Comparison of ENCODE assay signal across 37 cellular contexts in the genomic region with DNA sequence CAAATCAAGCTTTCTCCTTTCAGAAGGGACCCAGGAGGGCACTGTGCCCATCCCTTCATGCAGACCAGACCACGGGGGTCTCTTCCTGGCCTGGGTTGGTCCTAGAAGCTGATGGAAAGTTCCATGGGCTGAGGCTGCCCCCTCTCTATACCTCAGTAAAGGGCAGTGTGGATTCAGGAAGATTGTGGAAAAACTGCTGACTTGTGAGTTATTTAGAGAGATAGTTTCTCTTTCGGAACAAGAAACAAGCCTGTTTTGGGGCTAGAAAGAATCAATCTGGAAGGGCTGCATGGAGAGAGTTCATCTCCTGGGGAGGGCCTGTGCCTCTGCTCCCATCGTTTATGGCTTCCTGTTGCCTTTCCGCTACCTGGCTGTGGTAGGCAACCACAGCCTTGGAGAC. TPM values are rescaled to one million over a fixed set of nuclear protein-coding genes. Genes with fewer than 3 reads are reported as not detected.
"Had no signal": no experiment of that assay in that cellular context is flagged by ENCODE, and none has a peak within 500 bp of the region (broad histone marks: within the 10 kb centered on the region; RNA-seq: fewer than 3 reads in every experiment).

No MANE protein-coding gene starts in this region.

- H3K27me3 ChIP-seq: breast epithelium, colonic mucosa had no signal

- ATAC-seq: activated CD4-positive, alpha-beta T cell treated with anti-CD3 and anti-CD28 coated beads for 36 hours; activated CD4-positive, CD25-positive, alpha-beta regulatory T cell treated with anti-CD3 and anti-CD28 coated beads, Interleukin-2, amount 50 U/mL, for 24 hours; activated CD8-positive, alpha-beta T cell treated with anti-CD3 and anti-CD28 coated beads, Interleukin-2, amount 10 ng/mL, durations not matched to agents 7 days and 5 days; activated naive CD4-positive, alpha-beta T cell treated with anti-CD3 and anti-CD28 coated beads, Interleukin-2, amount 50 U/mL, for 72 hours; activated T-cell treated with anti-CD3 and anti-CD28 coated beads, Interleukin-2, amount 50 U/mL, for 72 hours; gastroesophageal sphincter; heart right ventricle had no signal

- FAIRE-seq: endometrium, endothelial cell of umbilical vein had no signal

- H3K9me3 ChIP-seq: ascending aorta, breast epithelium, colonic mucosa, esophagus squamous epithelium, gastroesophageal sphincter, heart right ventricle had no signal

- H3K79me2 ChIP-seq: hepatocyte had no signal

- H3K4me3 ChIP-seq: ascending aorta, breast epithelium, cardiac muscle cell, colonic mucosa, esophagus squamous epithelium, gastroesophageal sphincter, heart right ventricle, hepatocyte had no signal

- H3K4me1 ChIP-seq: ascending aorta, breast epithelium, colonic mucosa, esophagus squamous epithelium, gastroesophageal sphincter, heart right ventricle had no signal

- H2AFZ ChIP-seq: hepatocyte had no signal

- H3K4me2 ChIP-seq: hepatocyte had no signal

- H3K36me3 ChIP-seq: ascending aorta, breast epithelium, cardiac muscle cell, colonic mucosa, esophagus squamous epithelium, gastroesophageal sphincter, heart right ventricle, WERI-Rb-1 had no signal

- DNase-seq: activated B cell treated with CpG ODN at 0.5 μM for 24 hours; activated CD4-positive, alpha-beta memory T cell treated with anti-CD3 and anti-CD28 coated beads for 36 hours; activated CD4-positive, alpha-beta T cell treated with anti-CD3 and anti-CD28 coated beads for 36 hours; activated CD4-positive, alpha-beta T cell treated with anti-CD3 and anti-CD28 coated beads, Interleukin-2, amount 10 ng/mL, durations not matched to agents 24 days and 14 days; activated CD8-positive, alpha-beta memory T cell treated with anti-CD3 and anti-CD28 coated beads, Interleukin-2, amount 50 U/mL, for 48 hours; activated CD8-positive, alpha-beta T cell treated with anti-CD3 and anti-CD28 coated beads, Interleukin-2, amount 10 ng/mL, durations not matched to agents 7 days and 5 days; activated gamma-delta T cell; activated naive CD4-positive, alpha-beta T cell; activated naive CD4-positive, alpha-beta T cell treated with anti-CD3 and anti-CD28 coated beads, Interleukin-2, amount 10 ng/mL, durations not matched to agents 7 days and 5 days; activated naive CD8-positive, alpha-beta T cell treated with anti-CD3 and anti-CD28 coated beads, Interleukin-2, amount 10 ng/mL, durations not matched to agents 7 days and 5 days; activated T-cell treated with anti-CD3 and anti-CD28 coated beads for 4 hours; activated T-cell treated with anti-CD3 and anti-CD28 coated beads, Interleukin-2, amount 50 U/mL, for 24 hours; activated T-cell treated with anti-CD3 and anti-CD28 coated beads, Interleukin-2, amount 50 U/mL, for 72 hours; central memory CD4-positive, alpha-beta T cell; cerebellar nuclear complex; colonic mucosa; effector CD8-positive, alpha-beta T cell; esophagus squamous epithelium; foreskin melanocyte; heart right ventricle; T1000; WERI-Rb-1 had no signal

- H3K27ac ChIP-seq: ascending aorta, breast epithelium, cardiac muscle cell, colonic mucosa, epithelial cell of prostate, esophagus squamous epithelium, gastroesophageal sphincter, heart right ventricle, hepatocyte, WERI-Rb-1 had no signal

RNA-seq across cellular contexts. Expression of a gene that starts 0.8 kb away (rescaled TPM):
- total RNA-seq: ascending aorta, dermis microvascular lymphatic vessel endothelial cell, endothelial cell of umbilical vein, fibroblast of lung, fibroblast of villous mesenchyme, glomerular endothelial cell had no signal
- polyA plus RNA-seq: cardiac muscle cell, endothelial cell of umbilical vein, fibroblast of lung, heart right ventricle had no signal

RNA-seq across cellular contexts. Expression of a gene that starts 42.2 kb away (rescaled TPM):
- total RNA-seq: activated CD4-positive, alpha-beta memory T cell treated with anti-CD3 and anti-CD28 coated beads for 36 hours; activated CD4-positive, alpha-beta T cell treated with anti-CD3 and anti-CD28 coated beads, Interleukin-2, amount 10 ng/mL, durations not matched to agents 24 days and 14 days; activated CD8-positive, alpha-beta T cell treated with anti-CD3 and anti-CD28 coated beads, Interleukin-2, amount 10 ng/mL, durations not matched to agents 7 days and 5 days; activated T-cell treated with anti-CD3 and anti-CD28 coated beads, Interleukin-2, amount 50 U/mL, for 72 hours; cardiac muscle cell; endothelial cell of umbilical vein had no signal
- polyA plus RNA-seq: endothelial cell of umbilical vein had no signal

RNA-seq across cellular contexts. Expression of a gene that starts 53.0 kb away (rescaled TPM):
- total RNA-seq: activated B cell treated with CpG ODN at 0.5 μM for 24 hours; activated CD4-positive, alpha-beta memory T cell treated with anti-CD3 and anti-CD28 coated beads for 36 hours; activated CD4-positive, alpha-beta T cell treated with anti-CD3 and anti-CD28 coated beads for 36 hours; activated CD4-positive, alpha-beta T cell treated with anti-CD3 and anti-CD28 coated beads, Interleukin-2, amount 10 ng/mL, durations not matched to agents 24 days and 14 days; activated CD8-positive, alpha-beta T cell treated with anti-CD3 and anti-CD28 coated beads, Interleukin-2, amount 10 ng/mL, durations not matched to agents 7 days and 5 days; activated naive CD4-positive, alpha-beta T cell treated with anti-CD3 and anti-CD28 coated beads, Interleukin-2, amount 50 U/mL, for 72 hours; activated naive CD8-positive, alpha-beta T cell treated with anti-CD3 and anti-CD28 coated beads, Interleukin-2, amount 10 ng/mL, durations not matched to agents 7 days and 5 days; activated T-cell treated with anti-CD3 and anti-CD28 coated beads, Interleukin-2, amount 50 U/mL, for 72 hours; ascending aorta; colonic mucosa; dermis microvascular lymphatic vessel endothelial cell; endothelial cell of umbilical vein; esophagus squamous epithelium; gastroesophageal sphincter; glomerular endothelial cell; heart right ventricle; hepatocyte had no signal
- polyA plus RNA-seq: endothelial cell of umbilical vein, esophagus, heart right ventricle had no signal
